In genomic region chr9:99031319-99031718, GRCh38 we compare ENCODE assay signal across 22 cellular contexts.
"Had no signal": no experiment of that assay in that cellular context is flagged by ENCODE, and none has a peak within 500 bp of the region (broad histone marks: within the 10 kb centered on the region; RNA-seq: fewer than 3 reads in every experiment).

No MANE protein-coding gene starts in this region.

- H3K4me1 ChIP-seq: colonic mucosa, foreskin keratinocyte, prostate gland, right atrium auricular region, stomach, vagina had no signal

- ATAC-seq: activated naive CD4-positive, alpha-beta T cell treated with anti-CD3 and anti-CD28 coated beads, Interleukin-2, amount 50 U/mL, for 72 hours; foreskin keratinocyte; left lung; natural killer cell treated with Interleukin-12 subunit alpha and Interleukin-12 subunit beta and Interleukin-15 and Interleukin-18, amount 100 ng/mL, for 72 hours; stimulated activated effector memory CD8-positive, alpha-beta T cell treated with anti-CD3 and anti-CD28 coated beads, Interleukin-12 subunit alpha, Interleukin-12 subunit beta, amount 100 ng/mL, for 72 hours had no signal

- DNase-seq: activated CD4-positive, alpha-beta memory T cell treated with anti-CD3 and anti-CD28 coated beads for 36 hours; activated CD4-positive, alpha-beta T cell treated with anti-CD3 and anti-CD28 coated beads for 48 hours; activated gamma-delta T cell treated with Interleukin-2 at 50 U/mL for 16 hours; activated T-cell treated with anti-CD3 and anti-CD28 coated beads for 4 hours; aorta; colonic mucosa; dorsolateral prefrontal cortex; foreskin keratinocyte; kidney glomerular epithelial cell; left lung; midbrain; ovary; stimulated activated CD4-positive, alpha-beta T cell treated with anti-CD3 and anti-CD28 coated beads, Interleukin-1b, Interleukin-23, amount 100 ng/mL, for 48 hours; stomach; T1000; transverse colon had no signal

- H3K9me3 ChIP-seq: colonic mucosa, left lung, ovary, prostate gland, right atrium auricular region, stomach, transverse colon, vagina had no signal

- H3K27me3 ChIP-seq: colonic mucosa, dorsolateral prefrontal cortex, ovary, right atrium auricular region, transverse colon, vagina had no signal

- H3K27ac ChIP-seq: colonic mucosa, dorsolateral prefrontal cortex, foreskin keratinocyte, left lung, ovary, prostate gland, vagina had no signal

- H3K36me3 ChIP-seq: colonic mucosa, left lung, ovary, prostate gland, transverse colon had no signal

- H3K4me3 ChIP-seq: colonic mucosa, dorsolateral prefrontal cortex, left lung, ovary, prostate gland, right atrium auricular region, stomach, transverse colon, vagina had no signal
